8 cellular contexts compared by ENCODE assay signal in genomic region chr6:132780770-132781371, GRCh38.
DNase-seq lines count a peak whose midpoint lies in the region; ATAC-seq and TF ChIP-seq lines count a peak whose summit lies in the region.

No MANE protein-coding gene starts in this region.

- H3K27ac ChIP-seq in 22Rv1 = no peak overlapping the region

- no peak overlapping the region for H3K4me3 Mint-ChIP-seq in activated T-cell treated with anti-CD3 and anti-CD28 coated beads, Interleukin-2, amount 50 U/mL, for 24 hours

- H3K4me3 ChIP-seq in epithelial cell of esophagus (ENCODE audit: low read length) = no peak overlapping the region

- H3K27ac Mint-ChIP-seq in activated T-cell treated with anti-CD3 and anti-CD28 coated beads, Interleukin-2, amount 50 U/mL, for 24 hours = no peak overlapping the region

- no peaks in the 10 kb centered on the region for H3K4me1 Mint-ChIP-seq in activated T-cell treated with anti-CD3 and anti-CD28 coated beads, Interleukin-2, amount 50 U/mL, for 24 hours (ENCODE audit: low read depth)

- ATAC-seq in GM18868 (IDR thresholded peaks at IDR 0.05; ENCODE audit: unreplicated experiment) (peak; percentile 55), HG02610 (IDR thresholded peaks at IDR 0.05; ENCODE audit: unreplicated experiment) (no peak), GM19328 (IDR thresholded peaks at IDR 0.05; ENCODE audit: unreplicated experiment) (no peak)

- peak; percentile 26 for TF ChIP-seq CTCF in 22Rv1 (IDR thresholded peaks at IDR 0.05)
- TF ChIP-seq CTCF in epithelial cell of esophagus (IDR thresholded peaks at IDR 0.05; ENCODE audit: insufficient read depth, low read depth, low read length, missing control alignments) = peak; percentile 69

- H3K9me3 Mint-ChIP-seq in activated T-cell treated with anti-CD3 and anti-CD28 coated beads, Interleukin-2, amount 50 U/mL, for 24 hours = no peaks in the 10 kb centered on the region

- DNase-seq in NCI-H226 (peak; percentile 17), epithelial cell of esophagus (ENCODE audit: low read depth) (peak; percentile 46), NCI-H1436 treated with DMSO at 0.1 percent for 48 hours (lab: John Stamatoyannopoulos, UW) (no peak)
- no peak for DNase-seq in activated T-cell treated with anti-CD3 and anti-CD28 coated beads, Interleukin-2, amount 50 U/mL, for 24 hours

- H3K36me3 Mint-ChIP-seq in activated T-cell treated with anti-CD3 and anti-CD28 coated beads, Interleukin-2, amount 50 U/mL, for 24 hours (ENCODE audit: low read depth) = peaks cover 72% of the 10 kb centered on the region

- no peaks in the 10 kb centered on the region for H3K27me3 Mint-ChIP-seq in activated T-cell treated with anti-CD3 and anti-CD28 coated beads, Interleukin-2, amount 50 U/mL, for 24 hours

Comparison
In these comparisons a context has a peak if more than half of its experiments do, and no peak if none do; other contexts are left out.
1. DNase-seq: peak in NCI-H226 (single experiment) and epithelial cell of esophagus (single experiment); none in NCI-H1436 treated with DMSO at 0.1 percent for 48 hours (single experiment) and activated T-cell treated with anti-CD3 and anti-CD28 coated beads, Interleukin-2, amount 50 U/mL, for 24 hours (single experiment).